In genomic region chr2:74529357-74530238, GRCh38 we compare ENCODE assay signal across 8 cellular contexts. TPM values are rescaled to one million over a fixed set of nuclear protein-coding genes. Genes with fewer than 3 reads are reported as not detected.
DNase-seq lines count a peak whose midpoint lies in the region; ATAC-seq and TF ChIP-seq lines count a peak whose summit lies in the region.

A gene with protein sequence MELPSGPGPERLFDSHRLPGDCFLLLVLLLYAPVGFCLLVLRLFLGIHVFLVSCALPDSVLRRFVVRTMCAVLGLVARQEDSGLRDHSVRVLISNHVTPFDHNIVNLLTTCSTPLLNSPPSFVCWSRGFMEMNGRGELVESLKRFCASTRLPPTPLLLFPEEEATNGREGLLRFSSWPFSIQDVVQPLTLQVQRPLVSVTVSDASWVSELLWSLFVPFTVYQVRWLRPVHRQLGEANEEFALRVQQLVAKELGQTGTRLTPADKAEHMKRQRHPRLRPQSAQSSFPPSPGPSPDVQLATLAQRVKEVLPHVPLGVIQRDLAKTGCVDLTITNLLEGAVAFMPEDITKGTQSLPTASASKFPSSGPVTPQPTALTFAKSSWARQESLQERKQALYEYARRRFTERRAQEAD (minus strand): TSS chr2:74529706. CDS start chr2:74529629, 77 bp downstream.
Gene HTRA2 (plus strand): TSS chr2:74529933. CDS start chr2:74530007, 74 bp downstream.

- POLR2A ChIA-PET in PC-9 (lab: Charles Lee; ENCODE audit: unreplicated experiment) = interaction anchor here (0.6 to 1.0 kb wide), 6 partner anchors 12 to 331 kb away, joined by 3 to 4 read pairs (median 3); no protein-coding TSS in a partner anchor

- H3K9ac ChIP-seq in mucosa of rectum (ENCODE audit: low read depth in 1 of 2, low read length in 2 of 2) = peak within 1 kb of the TSS; percentile 88 to 96

- DNase-seq in DMS114 treated with DMSO at 0.1 percent for 48 hours (lab: John Stamatoyannopoulos, UW; ENCODE audit: unreplicated experiment) (peak; percentile 96), PC-9 (peak; percentile 97 to 98), epithelial cell of proximal tubule (ENCODE audit: low read depth) (peak; percentile 79)
- peak; percentile 74 for DNase-seq in Jurkat, Clone E6-1 (ENCODE audit: low read depth, low spot score)
- DNase-seq in activated T-cell treated with anti-CD3 and anti-CD28 coated beads, Interleukin-2, amount 50 U/mL, for 1 hour = peak; percentile 85
- peak; percentile 95 for DNase-seq in stimulated activated CD8-positive, alpha-beta memory T cell treated with anti-CD3 and anti-CD28 coated beads, Interleukin-4, amount 100 ng/mL, for 48 hours

- TF ChIP-seq CTCF in PC-9 (conservative IDR thresholded peaks at IDR 0.05) (no peak), epithelial cell of proximal tubule (conservative IDR thresholded peaks at IDR 0.05; ENCODE audit: low read depth, low read length) (no peak)

- BruUV-seq in PC-9 (replicated peaks; lab: Mats Ljungman, UMichigan) = no TSS peak

- H3K4me3 ChIP-seq in Jurkat, Clone E6-1 (ENCODE audit: low read length) = peak within 1 kb of the TSS; percentile 99
- peak within 1 kb of the TSS; percentile 93 for H3K4me3 ChIP-seq in PC-9
- peak within 1 kb of the TSS; percentile 99 for H3K4me3 ChIP-seq in epithelial cell of proximal tubule (ENCODE audit: low read depth, low read length)
- H3K4me3 ChIP-seq in mucosa of rectum (ENCODE audit: low read length in 2 of 2) = peak within 1 kb of the TSS; percentile 94 to 97

- H2AFZ ChIP-seq in PC-9 = peak within 1 kb of the TSS; percentile 94

- H3K9me3 ChIP-seq in PC-9 (ENCODE audit: insufficient read depth, low read depth) (no peaks in the 10 kb centered on the region), mucosa of rectum (ENCODE audit: control insufficient read depth in 2 of 2, low read length in 2 of 2) (no peaks in the 10 kb centered on the region)

- intact Hi-C loops in PC-9 (cut with micrococcal nuclease; ENCODE audit: unreplicated experiment) = loop anchor here (1.0 to 5.0 kb wide), 6 partner anchors 22 to 262 kb away; partner anchors contain the start of genes PCGF1 and TTC31

- peaks cover 9% of the 10 kb centered on the region; the same call in 1 of the 2 replicates for H4K20me1 ChIP-seq in PC-9 (ENCODE audit: insufficient read depth)

- peaks cover 37% of the 10 kb centered on the region for H3K79me2 ChIP-seq in PC-9 (ENCODE audit: low read depth)

- H3K27me3 ChIP-seq in PC-9 (ENCODE audit: insufficient read depth, low read depth) = no peaks in the 10 kb centered on the region
- no peaks in the 10 kb centered on the region for H3K27me3 ChIP-seq in mucosa of rectum (ENCODE audit: control insufficient read depth in 2 of 2, insufficient read depth in 2 of 2, low read length in 2 of 2)

- peak within 1 kb of the TSS; percentile 48 for H3K27ac ChIP-seq in PC-9
- peak within 1 kb of the TSS; percentile 87 to 90 for H3K27ac ChIP-seq in mucosa of rectum (ENCODE audit: low read depth in 2 of 2, low read length in 2 of 2)

- CTCF ChIA-PET in PC-9 (lab: Charles Lee) = interaction anchor here (0.5 to 0.7 kb wide), 2 partner anchors 46 to 58 kb away, joined by 3 to 8 read pairs; no protein-coding TSS in a partner anchor

- H3K36me3 ChIP-seq in PC-9 (ENCODE audit: low read depth) (peaks cover 18% of the 10 kb centered on the region), mucosa of rectum (ENCODE audit: control insufficient read depth in 2 of 2, insufficient read depth in 2 of 2, low read length in 2 of 2) (peaks cover 18 to 37% of the 10 kb centered on the region in 2 donors)

- peaks cover 18% of the 10 kb centered on the region for H3K4me1 ChIP-seq in PC-9 (replicated peaks; ENCODE audit: insufficient read depth)
- peaks cover 32 to 33% of the 10 kb centered on the region in 2 donors for H3K4me1 ChIP-seq in mucosa of rectum (ENCODE audit: control insufficient read depth in 2 of 2, insufficient read depth in 2 of 2, low read length in 2 of 2)

- ATAC-seq in GM21576 (IDR thresholded peaks at IDR 0.05; ENCODE audit: unreplicated experiment) = peak; percentile 78

- H3K9me2 ChIP-seq in PC-9 (ENCODE audit: insufficient read depth) = no peaks in the 10 kb centered on the region

- H3F3A ChIP-seq in PC-9 (ENCODE audit: insufficient read depth, low read depth) = peaks cover 12% of the 10 kb centered on the region; the same call in 1 of the 2 replicates

- peak within 1 kb of the TSS; percentile 99 for H3K4me2 ChIP-seq in PC-9

RNA-seq across cellular contexts. Expression of the first gene that starts in this region (rescaled TPM):
- 134 TPM for polyA plus RNA-seq in Jurkat, Clone E6-1 (2012; ENCODE audit: insufficient read depth, insufficient read length)
- 79.2 and 84.0 TPM in 2 replicates for total RNA-seq in PC-9 (2021)
- total RNA-seq in epithelial cell of proximal tubule = 86.4 and 136 TPM in 2 replicates

RNA-seq across cellular contexts. Expression of gene HTRA2, which starts in this region (rescaled TPM):
- 83.7 TPM for polyA plus RNA-seq in Jurkat, Clone E6-1 (2012; ENCODE audit: insufficient read depth, insufficient read length)
- total RNA-seq in PC-9 (2021) (23.2 and 23.5 TPM in 2 replicates), epithelial cell of proximal tubule (25.1 and 42.0 TPM in 2 replicates)

Comparison
In these comparisons a context has a peak if more than half of its experiments do, and no peak if none do; other contexts are left out.
1. Peak in every context shown above with its lines: DNase-seq, ATAC-seq, H3K4me3 ChIP-seq and H3K27ac ChIP-seq.